In genomic region chr16:56793504-56793903, GRCh38 we compare ENCODE assay signal across 9 cellular contexts.
DNase-seq lines count a peak whose midpoint lies in the region; ATAC-seq, FAIRE-seq and TF ChIP-seq lines count a peak whose summit lies in the region.
"Had no signal": no experiment of that assay in that cellular context is flagged by ENCODE, and none has a peak within 500 bp of the region (broad histone marks: within the 10 kb centered on the region; RNA-seq: fewer than 3 reads in every experiment).

No MANE protein-coding gene starts in this region.

- 89% methylated on average over 5 of the region's 5 CpGs for WGBS in HepG2 (ENCODE audit: low lambda C conversion rate)

- CTCF ChIA-PET in CD4-positive, alpha-beta memory T cell (lab: Charles Lee; ENCODE audit: partially characterized antibody), result no interaction called here
- CTCF ChIA-PET in HepG2 (lab: Yijun Ruan, JAX; ENCODE audit: low intra/inter-chr PET ratio, low total read pairs), result interaction anchor here (0.8 to 2.7 kb wide), 6 partner anchors 59 to 252 kb away, joined by 3 to 27 read pairs (median 7); no protein-coding TSS in a partner anchor
- CTCF ChIA-PET in CD4-positive, alpha-beta T cell (lab: Charles Lee), result no interaction called here

- H3K9ac ChIP-seq in HepG2 (ENCODE audit: insufficient read depth, low read depth, low read length), result no peak overlapping the region

- TF ChIP-seq POLR2A in HepG2 (IDR thresholded peaks at IDR 0.05; ENCODE audit: insufficient read depth in 1 of 2, low read depth in 2 of 2, low read length in 2 of 2), result no peak

- TF ChIP-seq RAD21 in Ishikawa (IDR thresholded peaks at IDR 0.05; ENCODE audit: low read depth) (peak; percentile 46), HepG2 (CRISPR knock-in tag; IDR thresholded peaks at IDR 0.05) (peak; percentile 81)

- H3K79me2 ChIP-seq in HepG2 (ENCODE audit: insufficient read depth, low read length), result peaks cover 4% of the 10 kb centered on the region

- no peaks in the 10 kb centered on the region for H3K36me3 ChIP-seq in CD4-positive, alpha-beta memory T cell (ENCODE audit: insufficient read depth, low read length)
- peaks cover 0 to under 1% of the 10 kb centered on the region in 2 experiments; a peak in 2 of 5 replicates for H3K36me3 ChIP-seq in HepG2 (replicated peaks in 1 of 2; ENCODE audit: control insufficient read depth in 1 of 2, insufficient read depth in 2 of 2, low read length in 2 of 2)

- no peaks in the 10 kb centered on the region for H3K9me3 ChIP-seq in CD4-positive, alpha-beta memory T cell (ENCODE audit: control insufficient read depth in 1 of 2, low read length in 2 of 2)
- no peaks in the 10 kb centered on the region for H3K9me3 ChIP-seq in HepG2 (ENCODE audit: low read length)
- no peaks in the 10 kb centered on the region for H3K9me3 ChIP-seq in CD4-positive, alpha-beta T cell (ENCODE audit: control insufficient read depth, low read length)

- DNase-seq in CD4-positive, alpha-beta memory T cell, result peak in 3 of 5 donors; percentile 2 to 6 (median 2)
- DNase-seq in astrocyte of the cerebellum (ENCODE audit: low read depth) (peak; percentile 27), HepG2 (ENCODE audit: low spot score) (peak; percentile 47), NCI-H345 treated with DMSO at 0.1 percent for 48 hours (lab: John Stamatoyannopoulos, UW; ENCODE audit: unreplicated experiment) (no peak)
- DNase-seq in CD4-positive, alpha-beta T cell, result no peak
- DNase-seq: hippocampal formation had no signal

- H3K27me3 ChIP-seq in CD4-positive, alpha-beta memory T cell (ENCODE audit: insufficient read depth, low read length), result no peaks in the 10 kb centered on the region
- H3K27me3 ChIP-seq in HepG2 (ENCODE audit: control insufficient read depth in 1 of 2, insufficient read depth in 2 of 2, low read length in 2 of 2), result no peaks in the 10 kb centered on the region
- no peaks in the 10 kb centered on the region for H3K27me3 ChIP-seq in CD4-positive, alpha-beta T cell (ENCODE audit: control insufficient read depth, insufficient read depth, low read length)

- H4K20me1 ChIP-seq in HepG2 (ENCODE audit: insufficient read depth, low read length), result no peaks in the 10 kb centered on the region

- peaks cover 4 to 7% of the 10 kb centered on the region in 2 donors for H3K36me3 Mint-ChIP-seq in CD4-positive, alpha-beta memory T cell
- H3K36me3 Mint-ChIP-seq in activated T-helper 17 cell treated with anti-CD3 and anti-CD28 coated beads, Interleukin-2, amount 50 U/mL, for 72 hours (ENCODE audit: low read depth), result peaks cover 7% of the 10 kb centered on the region
- peaks cover 10% of the 10 kb centered on the region for H3K36me3 Mint-ChIP-seq in CD4-positive, alpha-beta T cell (ENCODE audit: low read depth)

- H3K4me3 Mint-ChIP-seq in CD4-positive, alpha-beta memory T cell, result no peak overlapping the region
- no peak overlapping the region for H3K4me3 Mint-ChIP-seq in activated T-helper 17 cell treated with anti-CD3 and anti-CD28 coated beads, Interleukin-2, amount 50 U/mL, for 72 hours
- no peak overlapping the region for H3K4me3 Mint-ChIP-seq in CD4-positive, alpha-beta T cell

- FAIRE-seq in HepG2 (lab: Jason Lieb, UNC), result no peak

- intact Hi-C loops in CD4-positive, alpha-beta memory T cell (cut with micrococcal nuclease), result no loop called here
- intact Hi-C loops in HepG2 (cut with micrococcal nuclease; ENCODE audit: unreplicated experiment), result loop anchor here (1.0 kb wide), 3 partner anchors 59 to 158 kb away; no protein-coding TSS in a partner anchor
- intact Hi-C loops in CD4-positive, alpha-beta T cell (cut with DNase I, micrococcal nuclease), result no loop called here

- H3K4me1 Mint-ChIP-seq in CD4-positive, alpha-beta memory T cell, result peaks cover 0 to 2% (median under 1%) of the 10 kb centered on the region in 4 donors
- no peaks in the 10 kb centered on the region for H3K4me1 Mint-ChIP-seq in activated T-helper 17 cell treated with anti-CD3 and anti-CD28 coated beads, Interleukin-2, amount 50 U/mL, for 72 hours
- H3K4me1 Mint-ChIP-seq in CD4-positive, alpha-beta T cell (ENCODE audit: low read depth), result no peaks in the 10 kb centered on the region

- no TSS peak for BruUV-seq in HepG2 (replicated peaks; lab: Mats Ljungman, UMichigan)

- TF ChIP-seq CTCF in astrocyte of the cerebellum (IDR thresholded peaks at IDR 0.05; ENCODE audit: low read depth, low read length, missing control alignments) (peak; percentile 60), HepG2 (CRISPR knock-in tag; IDR thresholded peaks at IDR 0.05) (peak; percentile 75)
- TF ChIP-seq CTCF in CD4-positive, alpha-beta T cell (IDR thresholded peaks at IDR 0.05), result no peak

- ATAC-seq in HepG2, result peak; percentile 71
- no peak for ATAC-seq in HG02798 (IDR thresholded peaks at IDR 0.05; ENCODE audit: poor library complexity, unreplicated experiment)
- ATAC-seq in activated T-helper 17 cell treated with anti-CD3 and anti-CD28 coated beads, Interleukin-2, amount 50 U/mL, for 72 hours (replicated peaks), result no peak
- no peak for ATAC-seq in CD4-positive, alpha-beta T cell (ENCODE audit: poor library complexity)

- TF ChIP-seq EP300 in Ishikawa (IDR thresholded peaks at IDR 0.05; ENCODE audit: borderline replicate concordance) (no peak), HepG2 (IDR thresholded peaks at IDR 0.05; ENCODE audit: low read depth in 2 of 2, low read length in 2 of 2) (no peak), HepG2 (CRISPR knock-in tag; IDR thresholded peaks at IDR 0.05; ENCODE audit: borderline replicate concordance) (no peak)

- H3K4me3 ChIP-seq in CD4-positive, alpha-beta memory T cell (ENCODE audit: low read length in 2 of 2), result no peak overlapping the region
- no peak overlapping the region for H3K4me3 ChIP-seq in astrocyte of the cerebellum (ENCODE audit: low read depth, low read length)
- H3K4me3 ChIP-seq in HepG2 (replicated peaks in 1 of 3; ENCODE audit: insufficient read depth in 1 of 3, low read depth in 2 of 3, low read length in 3 of 3), result no peak overlapping the region

- H3K27me3 Mint-ChIP-seq in CD4-positive, alpha-beta memory T cell, result no peaks in the 10 kb centered on the region
- no peaks in the 10 kb centered on the region for H3K27me3 Mint-ChIP-seq in activated T-helper 17 cell treated with anti-CD3 and anti-CD28 coated beads, Interleukin-2, amount 50 U/mL, for 72 hours
- no peaks in the 10 kb centered on the region for H3K27me3 Mint-ChIP-seq in CD4-positive, alpha-beta T cell

- POLR2A ChIA-PET in CD4-positive, alpha-beta memory T cell (lab: Charles Lee; ENCODE audit: partially characterized antibody), result no interaction called here
- POLR2A ChIA-PET in HepG2 (lab: Yijun Ruan, JAX), result interaction anchor here (1.0 to 1.6 kb wide), 2 partner anchors 21 to 76 kb away, joined by 4 read pairs; no protein-coding TSS in a partner anchor
- POLR2A ChIA-PET in CD4-positive, alpha-beta T cell (lab: Charles Lee), result no interaction called here

- in situ Hi-C loops in astrocyte of the cerebellum (cut with HindIII; ENCODE audit: low sequenced_read_pairs) (no loop called here), HepG2 (cut with HindIII; ENCODE audit: extremely low pct_ligation_motif_present, low pct_unique_long_range_greater_than_20kb) (loop anchor here (5.0 kb wide), 1 partner anchor 74 kb away; the partner anchor contains the start of gene SLC12A3)

- no peak overlapping the region for H3K27ac ChIP-seq in CD4-positive, alpha-beta memory T cell (ENCODE audit: low read depth, low read length)
- H3K27ac ChIP-seq in HepG2 (ENCODE audit: extremely low read length, insufficient read depth, low read length), result no peak overlapping the region
- no peak overlapping the region for H3K27ac ChIP-seq in CD4-positive, alpha-beta T cell (ENCODE audit: low read depth, low read length)

- H2AFZ ChIP-seq in HepG2 (ENCODE audit: low read length), result no peak overlapping the region

- H3K9me3 Mint-ChIP-seq in CD4-positive, alpha-beta memory T cell, result no peaks in the 10 kb centered on the region
- no peaks in the 10 kb centered on the region for H3K9me3 Mint-ChIP-seq in activated T-helper 17 cell treated with anti-CD3 and anti-CD28 coated beads, Interleukin-2, amount 50 U/mL, for 72 hours
- no peaks in the 10 kb centered on the region for H3K9me3 Mint-ChIP-seq in CD4-positive, alpha-beta T cell

- H3K4me2 ChIP-seq in HepG2 (ENCODE audit: low read depth, low read length), result no peak overlapping the region

- peak overlapping the region in 1 of 7 donors; percentile 17 for H3K27ac Mint-ChIP-seq in CD4-positive, alpha-beta memory T cell
- no peak overlapping the region for H3K27ac Mint-ChIP-seq in activated T-helper 17 cell treated with anti-CD3 and anti-CD28 coated beads, Interleukin-2, amount 50 U/mL, for 72 hours
- H3K27ac Mint-ChIP-seq in CD4-positive, alpha-beta T cell, result no peak overlapping the region

- H3K4me1 ChIP-seq in CD4-positive, alpha-beta memory T cell (ENCODE audit: insufficient read depth, low read length), result no peaks in the 10 kb centered on the region
- peaks cover 5% of the 10 kb centered on the region; the same call in 1 of the 2 replicates for H3K4me1 ChIP-seq in HepG2 (ENCODE audit: insufficient read depth, low read length)

TF ChIP-seq in Ishikawa, 13 proteins besides CTCF, POLR2A, EP300 and RAD21 (continues in another document):
- TF ChIP-seq ZBTB7A (IDR thresholded peaks at IDR 0.05; ENCODE audit: low read depth) (no peak), TAF1 (IDR thresholded peaks at IDR 0.05; ENCODE audit: low read depth) (no peak), TEAD4 (IDR thresholded peaks at IDR 0.05) (no peak), NFIC (IDR thresholded peaks at IDR 0.05) (no peak), FOXM1 (IDR thresholded peaks at IDR 0.05; ENCODE audit: borderline replicate concordance, low read depth) (no peak), EGR1 (IDR thresholded peaks at IDR 0.05) (no peak), CREB1 (IDR thresholded peaks at IDR 0.05; ENCODE audit: low read depth) (no peak), MAX (IDR thresholded peaks at IDR 0.05) (no peak)

TF ChIP-seq in HepG2, 621 proteins besides CTCF, POLR2A, EP300 and RAD21 (continues in another document):
- TF ChIP-seq, protein P1, sequence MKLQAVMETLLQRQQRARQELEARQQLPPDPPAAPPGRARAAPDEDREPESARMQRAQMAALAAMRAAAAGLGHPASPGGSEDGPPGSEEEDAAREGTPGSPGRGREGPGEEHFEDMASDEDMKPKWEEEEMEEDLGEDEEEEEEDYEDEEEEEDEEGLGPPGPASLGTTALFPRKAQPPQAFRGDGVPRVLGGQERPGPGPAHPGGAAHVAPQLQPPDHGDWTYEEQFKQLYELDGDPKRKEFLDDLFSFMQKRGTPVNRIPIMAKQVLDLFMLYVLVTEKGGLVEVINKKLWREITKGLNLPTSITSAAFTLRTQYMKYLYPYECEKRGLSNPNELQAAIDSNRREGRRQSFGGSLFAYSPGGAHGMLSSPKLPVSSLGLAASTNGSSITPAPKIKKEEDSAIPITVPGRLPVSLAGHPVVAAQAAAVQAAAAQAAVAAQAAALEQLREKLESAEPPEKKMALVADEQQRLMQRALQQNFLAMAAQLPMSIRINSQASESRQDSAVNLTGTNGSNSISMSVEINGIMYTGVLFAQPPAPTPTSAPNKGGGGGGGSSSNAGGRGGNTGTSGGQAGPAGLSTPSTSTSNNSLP (IDR thresholded peaks at IDR 0.05; ENCODE audit: low read depth, low read length), result peak; percentile 72
- 0 out of 2 replicates have a peak, but pooled peaks have one; percentile 26 for TF ChIP-seq ELF3 (CRISPR knock-in tag; IDR thresholded peaks at IDR 0.05)
- TF ChIP-seq ATF1 (CRISPR knock-in tag; IDR thresholded peaks at IDR 0.05), result no peak
- peak; percentile 91 for TF ChIP-seq STAG1 (CRISPR knock-in tag; IDR thresholded peaks at IDR 0.05)
- 0 out of 2 replicates have a peak, but pooled peaks have one; percentile 60 for TF ChIP-seq DNMT1 (CRISPR knock-in tag; IDR thresholded peaks at IDR 0.05)

Comparison
In these comparisons a context has a peak if more than half of its experiments do, and no peak if none do; other contexts are left out.
1. DNase-seq: peak in CD4-positive, alpha-beta memory T cell (3 of 5), astrocyte of the cerebellum (single experiment) and HepG2 (single experiment); none in NCI-H345 treated with DMSO at 0.1 percent for 48 hours (single experiment) and CD4-positive, alpha-beta T cell (0 of 10).